ENCODE assay signal across 9 cellular contexts in genomic region chr14:102568115-102568614, GRCh38. TPM values are rescaled to one million over a fixed set of nuclear protein-coding genes. Genes with fewer than 3 reads are reported as not detected.
A peak's percentile ranks its signal among the peaks of the same experiment; 100 is the strongest.
DNase-seq lines count a peak whose midpoint lies in the region; ATAC-seq and TF ChIP-seq lines count a peak whose summit lies in the region.
"Had no signal": no experiment of that assay in that cellular context is flagged by ENCODE, and none has a peak within 500 bp of the region (broad histone marks: within the 10 kb centered on the region; RNA-seq: fewer than 3 reads in every experiment).

No MANE protein-coding gene starts in this region.

- no peak for ATAC-seq in HG03442 (IDR thresholded peaks at IDR 0.05; ENCODE audit: unreplicated experiment)

- H3K4me1 Mint-ChIP-seq in HFFc6 (ENCODE audit: low read depth): peaks cover 7% of the 10 kb centered on the region; the same call in 1 of the 2 replicates

- H3K4me3 Mint-ChIP-seq in HFFc6: peak overlapping the region; percentile 25; the same call in 1 of the 2 replicates

- no peak for TF ChIP-seq POLR2A in esophagus muscularis mucosa (IDR thresholded peaks at IDR 0.05; ENCODE audit: low read depth)

- no peaks in the 10 kb centered on the region for H3K27me3 ChIP-seq in esophagus muscularis mucosa

- TF ChIP-seq CTCF in HFFc6 (IDR thresholded peaks at IDR 0.05): no peak
- no peak for TF ChIP-seq CTCF in epithelial cell of esophagus (IDR thresholded peaks at IDR 0.05; ENCODE audit: insufficient read depth, low read depth, low read length, missing control alignments)
- TF ChIP-seq CTCF in esophagus muscularis mucosa (IDR thresholded peaks at IDR 0.05): no peak

- peaks cover 4% of the 10 kb centered on the region for H3K27me3 Mint-ChIP-seq in HFFc6 (ENCODE audit: insufficient read depth)

- no peak for TF ChIP-seq EP300 in esophagus muscularis mucosa (IDR thresholded peaks at IDR 0.05)

- no peak overlapping the region for H3K27ac Mint-ChIP-seq in HFFc6

- WGBS in esophagus muscularis mucosa: 61% methylated on average over 7 of the region's 7 CpGs

- intact Hi-C loops in esophagus muscularis mucosa (cut with DNase I): no loop called here

- DNase-seq in HFFc6: no peak
- DNase-seq in activated CD4-positive, CD25-positive, alpha-beta regulatory T cell treated with anti-CD3 and anti-CD28 coated beads, Interleukin-2, amount 50 U/mL, for 72 hours: peak; percentile 59
- DNase-seq in epithelial cell of esophagus (ENCODE audit: low read depth): peak; percentile 60
- DNase-seq in stimulated activated CD4-positive, alpha-beta T cell treated with anti-CD3 and anti-CD28 coated beads, Interleukin-4, amount 100 ng/mL, for 1 hour: peak; percentile 56
- DNase-seq in globus pallidus (ENCODE audit: low spot score): no peak
- DNase-seq in NCI-H2227 (lab: John Stamatoyannopoulos, UW; ENCODE audit: unreplicated experiment): no peak
- no peak for DNase-seq in esophagus muscularis mucosa (ENCODE audit: extremely low spot score)

- no peaks in the 10 kb centered on the region for H3K4me1 ChIP-seq in esophagus muscularis mucosa

- H3K9me3 ChIP-seq in esophagus muscularis mucosa: peaks cover 0 to 4% (median 0%) of the 10 kb centered on the region in 4 donors

- no peaks in the 10 kb centered on the region for H3K36me3 Mint-ChIP-seq in HFFc6 (ENCODE audit: low read depth)

- no peaks in the 10 kb centered on the region for H3K9me3 Mint-ChIP-seq in HFFc6

- H3K4me3 ChIP-seq in epithelial cell of esophagus (ENCODE audit: low read length) (no peak overlapping the region), esophagus muscularis mucosa (no peak overlapping the region)
- H3K4me3 ChIP-seq: SK-N-MC had no signal

- H3K36me3 ChIP-seq in esophagus muscularis mucosa: no peaks in the 10 kb centered on the region

- no peak overlapping the region for H3K27ac ChIP-seq in esophagus muscularis mucosa (replicated peaks in 1 of 4)
- H3K27ac ChIP-seq: SK-N-MC had no signal

RNA-seq across cellular contexts. Expression of gene RCOR1, which starts 24.3 kb away (rescaled TPM):
- 10 to 100 TPM; 24.5 to 27.6 (median 25.1) TPM for total RNA-seq in HFFc6 (2021; fragmentation: NEBNext Ultra II Directional; extraction: Animal tissue kit (Norgen Biotek cat#: 25700))
- total RNA-seq in esophagus muscularis mucosa: 10 to 100 TPM; 12.9 to 14.8 (median 13.8) TPM

RNA-seq across cellular contexts. Expression of gene ANKRD9, which starts 58.6 kb away (rescaled TPM):
- total RNA-seq in HFFc6 (2021; fragmentation: NEBNext Ultra II Directional; extraction: Animal tissue kit (Norgen Biotek cat#: 25700)): 10 to 100 TPM; 13.4 to 18.0 (median 15.6) TPM
- 10 to 100 TPM; 33.2 to 74.0 (median 54.2) TPM for total RNA-seq in esophagus muscularis mucosa

Comparison
In these comparisons a context has a peak if more than half of its experiments do, and no peak if none do; other contexts are left out.
1. DNase-seq: peak in activated CD4-positive, CD25-positive, alpha-beta regulatory T cell treated with anti-CD3 and anti-CD28 coated beads, Interleukin-2, amount 50 U/mL, for 72 hours (single experiment), epithelial cell of esophagus (single experiment) and stimulated activated CD4-positive, alpha-beta T cell treated with anti-CD3 and anti-CD28 coated beads, Interleukin-4, amount 100 ng/mL, for 1 hour (single experiment); none in HFFc6 (single experiment), globus pallidus (single experiment), NCI-H2227 (single experiment) and esophagus muscularis mucosa (single experiment).